Comparison of ENCODE assay signal across 1 cellular context in genomic region chr11:119479685-119480275, GRCh38.
TF ChIP-seq lines count a peak whose summit lies in the region.

No MANE protein-coding gene starts in this region.

TF ChIP-seq in GM12878, 131 proteins besides CTCF, POLR2A, EP300 and RAD21:
- no peak for TF ChIP-seq BCL3 (IDR thresholded peaks at IDR 0.05; ENCODE audit: borderline replicate concordance, insufficient read depth, low read depth, low read length, poor library complexity, severe bottlenecking)
- TF ChIP-seq TAF1 (IDR thresholded peaks at IDR 0.05; ENCODE audit: borderline replicate concordance, low read depth, low read length) = no peak
- TF ChIP-seq TCF7 (IDR thresholded peaks at IDR 0.05; ENCODE audit: borderline replicate concordance) = no peak
- no peak for TF ChIP-seq RB1 (IDR thresholded peaks at IDR 0.05; ENCODE audit: borderline replicate concordance)
- no peak for TF ChIP-seq MAX (IDR thresholded peaks at IDR 0.05; ENCODE audit: low read depth, low read length)
- TF ChIP-seq E2F8 (IDR thresholded peaks at IDR 0.05; ENCODE audit: low read depth, partially characterized antibody) = no peak
